Comparison of ENCODE assay signal across 8 cellular contexts in the genomic region with DNA sequence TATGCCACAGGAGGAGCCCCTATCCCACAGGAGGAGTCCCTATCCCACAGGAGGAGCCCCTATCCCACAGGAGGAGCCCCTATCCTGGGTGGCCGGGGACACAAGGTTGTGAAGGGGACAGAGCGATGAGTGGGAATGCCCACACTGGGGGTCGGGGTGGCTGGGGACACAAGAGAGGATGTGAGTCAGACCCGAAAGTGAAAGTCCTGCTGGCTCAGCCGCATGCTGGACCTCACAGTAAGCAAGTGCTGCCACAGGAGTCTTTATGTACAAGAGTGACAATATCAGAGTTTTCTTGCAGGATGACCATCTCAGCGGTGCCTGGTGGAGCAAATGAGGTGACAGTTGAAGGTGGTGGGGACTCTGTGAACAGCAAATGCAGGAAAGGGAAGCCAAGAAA.
DNase-seq lines count a peak whose midpoint lies in the region; ATAC-seq and TF ChIP-seq lines count a peak whose summit lies in the region.

No MANE protein-coding gene starts in this region.

- H3K9me3 ChIP-seq in Panc1 (ENCODE audit: control insufficient read depth, insufficient read depth, low read depth, low read length) = no peaks in the 10 kb centered on the region
- H3K9me3 ChIP-seq in esophagus muscularis mucosa = no peaks in the 10 kb centered on the region
- no peaks in the 10 kb centered on the region for H3K9me3 ChIP-seq in stomach

- intact Hi-C loops in activated CD4-positive, alpha-beta T cell treated with anti-CD3 and anti-CD28 coated beads for 36 hours (cut with DNase I, micrococcal nuclease) = no loop called here
- intact Hi-C loops in Panc1 (cut with micrococcal nuclease; ENCODE audit: unreplicated experiment) = no loop called here
- intact Hi-C loops in esophagus muscularis mucosa (cut with DNase I) = no loop called here
- intact Hi-C loops in stomach (cut with DNase I; ENCODE audit: low total_unique reads) = no loop called here

- no peaks in the 10 kb centered on the region for H3K36me3 Mint-ChIP-seq in activated CD4-positive, alpha-beta T cell treated with anti-CD3 and anti-CD28 coated beads for 36 hours (ENCODE audit: low read depth)

- in situ Hi-C loops in Panc1 (cut with HindIII; ENCODE audit: low pct_unique_long_range_greater_than_20kb, low sequenced_read_pairs) = no loop called here

- no peak for TF ChIP-seq EP300 in esophagus muscularis mucosa (IDR thresholded peaks at IDR 0.05)
- no peak for TF ChIP-seq EP300 in stomach (IDR thresholded peaks at IDR 0.05)

- peaks cover 5% of the 10 kb centered on the region for H3K4me1 Mint-ChIP-seq in activated CD4-positive, alpha-beta T cell treated with anti-CD3 and anti-CD28 coated beads for 36 hours

- H3K9me3 Mint-ChIP-seq in activated CD4-positive, alpha-beta T cell treated with anti-CD3 and anti-CD28 coated beads for 36 hours (ENCODE audit: low read depth) = no peaks in the 10 kb centered on the region

- POLR2A ChIA-PET in activated CD4-positive, alpha-beta T cell treated with anti-CD3 and anti-CD28 coated beads for 36 hours (lab: Charles Lee) = no interaction called here
- POLR2A ChIA-PET in Panc1 (lab: Charles Lee) = no interaction called here

- H3K27ac ChIP-seq in Panc1 (ENCODE audit: low read length) = no peak overlapping the region
- no peak overlapping the region for H3K27ac ChIP-seq in esophagus muscularis mucosa (replicated peaks in 1 of 4)
- no peak overlapping the region for H3K27ac ChIP-seq in stomach

- H3K27me3 Mint-ChIP-seq in activated CD4-positive, alpha-beta T cell treated with anti-CD3 and anti-CD28 coated beads for 36 hours = peaks cover 8% of the 10 kb centered on the region

- H3K4me3 ChIP-seq in Panc1 (ENCODE audit: low read depth in 2 of 2, low read length in 2 of 2) (peak overlapping the region; percentile 24 to 44), esophagus muscularis mucosa (peak overlapping the region; percentile 16 to 47 (median 34)), stomach (peak overlapping the region in 3 of 4 donors; percentile 3 to 32 (median 30))

- TF ChIP-seq POLR2A in esophagus muscularis mucosa (IDR thresholded peaks at IDR 0.05; ENCODE audit: low read depth) (no peak), stomach (IDR thresholded peaks at IDR 0.05) (no peak)

- BruUV-seq in Panc1 (replicated peaks; lab: Mats Ljungman, UMichigan) = no TSS peak

- peaks cover 6% of the 10 kb centered on the region; the same call in 1 of the 2 replicates for H3K4me1 ChIP-seq in Panc1 (ENCODE audit: control insufficient read depth, insufficient read depth, low read length)
- peaks cover 0 to 12% (median 6%) of the 10 kb centered on the region in 4 donors for H3K4me1 ChIP-seq in esophagus muscularis mucosa
- H3K4me1 ChIP-seq in stomach = peaks cover 0 to 10% (median 3%) of the 10 kb centered on the region in 4 donors

- no peak overlapping the region for H3K27ac Mint-ChIP-seq in activated CD4-positive, alpha-beta T cell treated with anti-CD3 and anti-CD28 coated beads for 36 hours

- DNase-seq in activated CD4-positive, alpha-beta T cell treated with anti-CD3 and anti-CD28 coated beads for 36 hours = peak; percentile 55
- no peak for DNase-seq in activated CD4-positive, alpha-beta T cell treated with anti-CD3 and anti-CD28 coated beads, Interleukin-2, amount 50 U/mL, for 4 hours
- peak; percentile 2 for DNase-seq in Panc1 (ENCODE audit: low read depth, low spot score)
- no peak for DNase-seq in esophagus muscularis mucosa (ENCODE audit: extremely low spot score)
- DNase-seq in stomach = peak; percentile 43
- DNase-seq in NCI-H446 (lab: John Stamatoyannopoulos, UW) = no peak
- DNase-seq in kidney glomerular epithelial cell (lab: John Stamatoyannopoulos, UW) = no peak

- ATAC-seq in activated CD4-positive, alpha-beta T cell treated with anti-CD3 and anti-CD28 coated beads for 36 hours = peak; percentile 49
- ATAC-seq in HG02759 (IDR thresholded peaks at IDR 0.05; ENCODE audit: unreplicated experiment) (peak; percentile 91), Panc1 (peak; percentile 76)

- 62% methylated on average over 6 of the region's 6 CpGs for WGBS in esophagus muscularis mucosa
- WGBS in stomach, 5 donors = 22 to 27% (median 24%) methylated on average over 4 to 6 of the region's 6 CpGs

- no peak overlapping the region for H3K4me3 Mint-ChIP-seq in activated CD4-positive, alpha-beta T cell treated with anti-CD3 and anti-CD28 coated beads for 36 hours

- H3K36me3 ChIP-seq in Panc1 (ENCODE audit: control insufficient read depth, insufficient read depth, low read length) = no peaks in the 10 kb centered on the region
- H3K36me3 ChIP-seq in esophagus muscularis mucosa = no peaks in the 10 kb centered on the region
- H3K36me3 ChIP-seq in stomach = no peaks in the 10 kb centered on the region

- CTCF ChIA-PET in activated CD4-positive, alpha-beta T cell treated with anti-CD3 and anti-CD28 coated beads for 36 hours (lab: Charles Lee) = no interaction called here
- CTCF ChIA-PET in Panc1 (lab: Charles Lee) = interaction anchor here (1.4 kb wide), 1 partner anchor 70 kb away, joined by 4 read pairs; no protein-coding TSS in a partner anchor

- H3K27me3 ChIP-seq in Panc1 (ENCODE audit: control insufficient read depth, insufficient read depth, low read length) (peaks cover 16% of the 10 kb centered on the region), esophagus muscularis mucosa (peaks cover 0 to 8% (median 0%) of the 10 kb centered on the region in 4 donors), stomach (peaks cover 0 to 14% (median 0%) of the 10 kb centered on the region in 3 donors)

- TF ChIP-seq CTCF in Panc1 (IDR thresholded peaks at IDR 0.05) = no peak
- no peak for TF ChIP-seq CTCF in esophagus muscularis mucosa (IDR thresholded peaks at IDR 0.05)
- TF ChIP-seq CTCF in stomach (IDR thresholded peaks at IDR 0.05) = no peak

Comparison
In these comparisons a context has a peak if more than half of its experiments do, and no peak if none do; other contexts are left out.
1. DNase-seq: peak in activated CD4-positive, alpha-beta T cell treated with anti-CD3 and anti-CD28 coated beads for 36 hours (single experiment), Panc1 (single experiment) and stomach (single experiment); none in activated CD4-positive, alpha-beta T cell treated with anti-CD3 and anti-CD28 coated beads, Interleukin-2, amount 50 U/mL, for 4 hours (0 of 2), esophagus muscularis mucosa (single experiment), NCI-H446 (0 of 2) and kidney glomerular epithelial cell (single experiment).
2. Peak in every context shown above with its lines, with median percentiles within 50 percentile points of each other: ATAC-seq and H3K4me3 ChIP-seq.